In genomic region chr1:67792756-67793475, GRCh38 we compare ENCODE assay signal across 10 cellular contexts. TPM values are rescaled to one million over a fixed set of nuclear protein-coding genes. Genes with fewer than 3 reads are reported as not detected.
DNase-seq lines count a peak whose midpoint lies in the region; ATAC-seq and TF ChIP-seq lines count a peak whose summit lies in the region.
"Had no signal": no experiment of that assay in that cellular context is flagged by ENCODE, and none has a peak within 500 bp of the region (broad histone marks: within the 10 kb centered on the region; RNA-seq: fewer than 3 reads in every experiment).

No MANE protein-coding gene starts in this region.

- peaks cover 77% of the 10 kb centered on the region for H3K79me2 ChIP-seq in fibroblast of lung (ENCODE audit: control insufficient read depth, insufficient read depth, low read length)

- no peak overlapping the region for H2AFZ ChIP-seq in fibroblast of lung (ENCODE audit: low read length)

- H3K9me3 ChIP-seq in SJSA1 (replicated peaks) (no peaks in the 10 kb centered on the region), fibroblast of lung (ENCODE audit: control insufficient read depth, insufficient read depth, low read depth, low read length) (no peaks in the 10 kb centered on the region)

- ATAC-seq in GM18873 (IDR thresholded peaks at IDR 0.05; ENCODE audit: low FRiP score, unreplicated experiment): no peak
- ATAC-seq: naive thymus-derived CD8-positive, alpha-beta T cell had no signal

- H3K4me3 ChIP-seq in SJSA1 (no peak overlapping the region), fibroblast of lung (replicated peaks in 1 of 4; ENCODE audit: control extremely low read depth in 1 of 4, insufficient read depth in 1 of 4, low read depth in 3 of 4, low read length in 4 of 4) (no peak overlapping the region)

- no peaks in the 10 kb centered on the region for H4K20me1 ChIP-seq in fibroblast of lung (ENCODE audit: control insufficient read depth, extremely low read depth, insufficient read depth, low read length)

- H3K4me2 ChIP-seq in fibroblast of lung (ENCODE audit: extremely low read depth, insufficient read depth, low read length): peak overlapping the region; percentile 70

- H3K27ac ChIP-seq in SJSA1 (peak overlapping the region; percentile 96), fibroblast of lung (ENCODE audit: insufficient read depth, low read length) (peak overlapping the region; percentile 81)
- H3K27ac ChIP-seq: VCaP had no signal

- peaks cover 76% of the 10 kb centered on the region for H3K4me1 ChIP-seq in SJSA1 (replicated peaks)
- H3K4me1 ChIP-seq in fibroblast of lung (ENCODE audit: control insufficient read depth, extremely low read depth, insufficient read depth, low read length): peaks cover 28% of the 10 kb centered on the region

- H3K36me3 ChIP-seq in SJSA1: peaks cover 12% of the 10 kb centered on the region; the same call in 1 of the 2 replicates
- no peaks in the 10 kb centered on the region for H3K36me3 ChIP-seq in fibroblast of lung (ENCODE audit: control insufficient read depth, insufficient read depth, low read length)

- H3K27me3 ChIP-seq in SJSA1 (replicated peaks): no peaks in the 10 kb centered on the region
- H3K27me3 ChIP-seq in fibroblast of lung (ENCODE audit: control insufficient read depth, insufficient read depth, low read length): no peaks in the 10 kb centered on the region

- peak; percentile 38 for DNase-seq in EH (ENCODE audit: low read depth)
- DNase-seq in SJSA1 (ENCODE audit: low read depth in 1 of 2, low spot score in 2 of 2): no peak
- DNase-seq in fibroblast of lung (ENCODE audit: low read depth in 2 of 2): no peak
- DNase-seq in putamen (ENCODE audit: low spot score): peak; percentile 13
- DNase-seq in DMS53 (lab: John Stamatoyannopoulos, UW): no peak
- no peak for DNase-seq in AG08396 (ENCODE audit: low spot score)
- no peak for DNase-seq in dedifferentiated amniotic fluid mesenchymal stem cell (ENCODE audit: extremely low spot score)
- DNase-seq: naive thymus-derived CD8-positive, alpha-beta T cell had no signal

- peak overlapping the region; percentile 16 for H3K9ac ChIP-seq in fibroblast of lung (ENCODE audit: insufficient read depth, low read length)

- no peak for TF ChIP-seq CTCF in fibroblast of lung (conservative IDR thresholded peaks at IDR 0.05 in 1 of 2, IDR thresholded peaks at IDR 0.05 in 1 of 2; ENCODE audit: low read depth in 1 of 2, low read length in 2 of 2)

RNA-seq across cellular contexts. Expression of gene GNG12, which starts 40.4 kb away (rescaled TPM):
- total RNA-seq in SJSA1 (2014; rRNA removed; shearing (Covaris generic)): 208 and 330 TPM in 2 replicates
- total RNA-seq in fibroblast of lung: 103 and 127 TPM in 2 replicates
- polyA plus RNA-seq in fibroblast of lung: 184 and 241 TPM in 2 replicates
- polyA plus RNA-seq in fibroblast of lung (2012): 106 and 144 TPM in 2 replicates
- polyA minus RNA-seq in fibroblast of lung (ENCODE audit: low replicate concordance): 87.8 and 118 TPM in 2 replicates
- total RNA-seq: naive thymus-derived CD8-positive, alpha-beta T cell had no signal
- polyA plus RNA-seq: naive thymus-derived CD8-positive, alpha-beta T cell had no signal

Comparison
In these comparisons a context has a peak if more than half of its experiments do, and no peak if none do; other contexts are left out.
1. DNase-seq: peak in EH (single experiment) and putamen (single experiment); none in SJSA1 (0 of 2), fibroblast of lung (0 of 2), DMS53 (single experiment), AG08396 (single experiment) and dedifferentiated amniotic fluid mesenchymal stem cell (single experiment).